In the genomic region with DNA sequence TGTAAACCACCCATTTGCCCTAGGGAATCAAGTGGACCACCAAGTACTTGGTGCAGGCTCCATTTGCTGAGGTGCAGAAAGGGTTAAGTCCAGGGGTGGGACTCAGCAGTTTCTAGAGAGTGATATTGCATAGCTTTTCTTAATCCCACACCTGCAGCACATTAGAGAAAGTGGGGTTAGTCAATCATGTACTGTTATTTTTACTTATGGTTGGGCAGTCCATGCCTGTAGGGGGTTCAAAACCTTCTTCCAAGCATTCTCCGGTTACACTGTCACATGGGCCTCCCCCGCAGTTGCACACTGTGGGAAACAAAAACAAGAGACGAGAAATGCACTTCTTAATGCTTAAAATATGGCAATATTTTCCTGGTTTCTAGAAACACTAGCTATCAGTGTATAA, we compare ENCODE assay signal across 17 cellular contexts.
DNase-seq lines count a peak whose midpoint lies in the region; ATAC-seq and TF ChIP-seq lines count a peak whose summit lies in the region.
"Had no signal": no experiment of that assay in that cellular context is flagged by ENCODE, and none has a peak within 500 bp of the region (broad histone marks: within the 10 kb centered on the region; RNA-seq: fewer than 3 reads in every experiment).

No MANE protein-coding gene starts in this region.

- no peak overlapping the region for H3K27ac ChIP-seq in naive thymus-derived CD4-positive, alpha-beta T cell (ENCODE audit: low read depth, low read length)
- H3K27ac ChIP-seq: vagina had no signal

- H3K4me1 ChIP-seq in naive thymus-derived CD4-positive, alpha-beta T cell (ENCODE audit: control insufficient read depth in 2 of 2, insufficient read depth in 2 of 2, low read length in 2 of 2), result no peaks in the 10 kb centered on the region
- H3K4me1 ChIP-seq: vagina had no signal

- H3K9me3 ChIP-seq in naive thymus-derived CD4-positive, alpha-beta T cell (ENCODE audit: control insufficient read depth in 2 of 3, low read length in 3 of 3), result no peaks in the 10 kb centered on the region
- H3K9me3 ChIP-seq: vagina had no signal

- no peak overlapping the region for H3K4me3 Mint-ChIP-seq in osteocyte (ENCODE audit: unreplicated experiment)
- no peak overlapping the region for H3K4me3 Mint-ChIP-seq in naive thymus-derived CD4-positive, alpha-beta T cell
- H3K4me3 Mint-ChIP-seq: activated T-cell treated with anti-CD3 and anti-CD28 coated beads, Interleukin-2, amount 50 U/mL, for 4 hours had no signal

- H3K36me3 Mint-ChIP-seq in osteocyte (ENCODE audit: unreplicated experiment), result peaks cover 67% of the 10 kb centered on the region
- H3K36me3 Mint-ChIP-seq in naive thymus-derived CD4-positive, alpha-beta T cell, result no peaks in the 10 kb centered on the region
- H3K36me3 Mint-ChIP-seq: activated naive CD4-positive, alpha-beta T cell treated with anti-CD3 and anti-CD28 coated beads, Interleukin-2, amount 50 U/mL, for 72 hours had no signal

- CTCF ChIA-PET in naive thymus-derived CD4-positive, alpha-beta T cell (lab: Charles Lee), result interaction anchor here (1.0 kb wide), 1 partner anchor 9 kb away, joined by 3 read pairs; no protein-coding TSS in a partner anchor

- TF ChIP-seq CTCF in AG09319 (IDR thresholded peaks at IDR 0.05; ENCODE audit: low read depth, low read length) (no peak), osteocyte (IDR thresholded peaks at IDR 0.05) (no peak)

- POLR2A ChIA-PET in naive thymus-derived CD4-positive, alpha-beta T cell (lab: Charles Lee), result interaction anchor here (0.5 kb wide), 1 partner anchor 60 kb away, joined by 4 read pairs; no protein-coding TSS in a partner anchor

- peaks cover 52% of the 10 kb centered on the region for H3K4me1 Mint-ChIP-seq in osteocyte (ENCODE audit: unreplicated experiment)
- H3K4me1 Mint-ChIP-seq in naive thymus-derived CD4-positive, alpha-beta T cell, result peaks cover 0 to 5% (median 0%) of the 10 kb centered on the region in 7 donors

- no peaks in the 10 kb centered on the region for H3K9me3 Mint-ChIP-seq in osteocyte (ENCODE audit: unreplicated experiment)
- no peaks in the 10 kb centered on the region for H3K9me3 Mint-ChIP-seq in naive thymus-derived CD4-positive, alpha-beta T cell
- H3K9me3 Mint-ChIP-seq: activated naive CD4-positive, alpha-beta T cell treated with anti-CD3 and anti-CD28 coated beads, Interleukin-2, amount 50 U/mL, for 72 hours; activated T-cell treated with anti-CD3 and anti-CD28 coated beads, Interleukin-2, amount 50 U/mL, for 4 hours had no signal

- DNase-seq in AG09319 (ENCODE audit: extremely low read depth, low read depth) (peak; percentile 88), RPMI7951 (ENCODE audit: low read depth) (peak; percentile 87), fibroblast of gingiva (ENCODE audit: low read depth) (peak; percentile 90), osteocyte (ENCODE audit: extremely low spot score, unreplicated experiment) (no peak), dermis blood vessel endothelial cell (no peak)
- DNase-seq in naive thymus-derived CD4-positive, alpha-beta T cell, result no peak
- DNase-seq: activated CD4-positive, alpha-beta T cell treated with anti-CD3 and anti-CD28 coated beads, Interleukin-2, amount 50 U/mL, for 4 hours; activated T-cell treated with anti-CD3 and anti-CD28 coated beads, Interleukin-2, amount 50 U/mL, for 4 hours; cerebellar nuclear complex; NCI-H1694 treated with DMSO at 0.1 percent for 48 hours; NCI-H446 treated with DMSO at 0.1 percent for 48 hours; nucleus accumbens; stimulated activated naive CD4-positive, alpha-beta T cell treated with Interleukin-2 at 50 U/mL for 16 hours had no signal

- no peaks in the 10 kb centered on the region for H3K27me3 Mint-ChIP-seq in osteocyte (ENCODE audit: unreplicated experiment)
- H3K27me3 Mint-ChIP-seq in naive thymus-derived CD4-positive, alpha-beta T cell, result peaks cover 14 to 58% (median 17%) of the 10 kb centered on the region in 5 donors

- no peaks in the 10 kb centered on the region for H3K36me3 ChIP-seq in naive thymus-derived CD4-positive, alpha-beta T cell (ENCODE audit: control insufficient read depth in 2 of 3, insufficient read depth in 3 of 3, low read length in 3 of 3)

- no peaks in the 10 kb centered on the region for H3K27me3 ChIP-seq in naive thymus-derived CD4-positive, alpha-beta T cell (ENCODE audit: control insufficient read depth in 2 of 2, insufficient read depth in 2 of 2, low read length in 2 of 2)
- H3K27me3 ChIP-seq: vagina had no signal

- ATAC-seq in naive thymus-derived CD4-positive, alpha-beta T cell, result no peak
- no peak for ATAC-seq in GM18873 (IDR thresholded peaks at IDR 0.05; ENCODE audit: low FRiP score, unreplicated experiment)
- no peak for ATAC-seq in GM19328 (IDR thresholded peaks at IDR 0.05; ENCODE audit: unreplicated experiment)
- ATAC-seq: activated naive CD4-positive, alpha-beta T cell treated with anti-CD3 and anti-CD28 coated beads, Interleukin-2, amount 50 U/mL, for 72 hours; activated T-cell treated with anti-CD3 and anti-CD28 coated beads, Interleukin-2, amount 50 U/mL, for 4 hours had no signal

- peak overlapping the region; percentile 71 for H3K27ac Mint-ChIP-seq in osteocyte (ENCODE audit: unreplicated experiment)
- no peak overlapping the region for H3K27ac Mint-ChIP-seq in naive thymus-derived CD4-positive, alpha-beta T cell
- H3K27ac Mint-ChIP-seq: activated naive CD4-positive, alpha-beta T cell treated with anti-CD3 and anti-CD28 coated beads, Interleukin-2, amount 50 U/mL, for 72 hours had no signal

- H3K4me3 ChIP-seq in naive thymus-derived CD4-positive, alpha-beta T cell (ENCODE audit: low read length), result no peak overlapping the region
- H3K4me3 ChIP-seq: vagina had no signal

- intact Hi-C loops in naive thymus-derived CD4-positive, alpha-beta T cell (cut with micrococcal nuclease), result no loop called here

Comparison
In these comparisons a context has a peak if more than half of its experiments do, and no peak if none do; other contexts are left out.
1. DNase-seq: peak in AG09319 (single experiment), RPMI7951 (single experiment) and fibroblast of gingiva (single experiment); none in osteocyte (single experiment), naive thymus-derived CD4-positive, alpha-beta T cell (0 of 9) and dermis blood vessel endothelial cell (single experiment).